1 cellular context compared by ENCODE assay signal in the genomic region with DNA sequence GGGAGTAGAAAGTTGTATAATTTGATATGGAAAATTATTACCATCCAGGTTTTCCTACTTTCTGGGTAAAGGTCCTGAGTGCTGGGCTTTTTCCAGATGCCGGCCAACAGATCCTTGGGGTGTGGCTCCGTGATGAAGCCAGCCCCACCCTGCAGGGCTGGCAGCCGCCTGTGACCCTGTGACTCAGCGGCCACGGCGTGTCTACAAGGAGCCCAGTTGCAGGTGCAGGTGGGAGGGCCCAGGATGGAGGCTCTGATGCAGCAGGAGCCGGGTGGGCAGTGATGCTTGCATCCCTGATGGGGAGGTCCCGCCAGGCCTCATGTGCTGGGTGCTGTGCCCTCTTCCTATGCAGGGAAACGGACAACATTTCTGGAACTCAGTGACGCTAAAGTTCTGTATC.
TF ChIP-seq lines count a peak whose summit lies in the region.

No MANE protein-coding gene starts in this region.

TF ChIP-seq in A549, 52 proteins besides CTCF, POLR2A, EP300 and RAD21 (continued from another document):
- TF ChIP-seq FOXS1 (CRISPR knock-in tag; IDR thresholded peaks at IDR 0.05): no peak
- TF ChIP-seq FOSL2 (IDR thresholded peaks at IDR 0.05): no peak
- no peak for TF ChIP-seq FOSL2 (CRISPR knock-in tag; IDR thresholded peaks at IDR 0.05)
